ENCODE assay signal across 34 cellular contexts in genomic region chr7:43701929-43702328, GRCh38.
"Had no signal": no experiment of that assay in that cellular context is flagged by ENCODE, and none has a peak within 500 bp of the region (broad histone marks: within the 10 kb centered on the region; RNA-seq: fewer than 3 reads in every experiment).

No MANE protein-coding gene starts in this region.

- H3K4me2 ChIP-seq: neural progenitor cell, smooth muscle cell had no signal

- H3K36me3 ChIP-seq: cardiac muscle cell, thyroid gland had no signal

- H3K27me3 ChIP-seq: ascending aorta, cardiac muscle cell, neural progenitor cell, stomach, thyroid gland, upper lobe of left lung had no signal

- H3K27me3 Mint-ChIP-seq: activated CD4-positive, alpha-beta memory T cell treated with anti-CD3 and anti-CD28 coated beads, Interleukin-2, amount 10 ng/mL, durations not matched to agents 7 days and 5 days; activated naive CD8-positive, alpha-beta T cell treated with anti-CD3 and anti-CD28 coated beads for 36 hours; brain; naive thymus-derived CD4-positive, alpha-beta T cell; stimulated activated naive B cell treated with anti-CD40 and anti-IgM and Interleukin-4, amounts not matched to agents 10 μg/mL and 1 μg/mL and 100 μg/mL, for 72 hours had no signal

- H3K27ac ChIP-seq: ascending aorta, cardiac muscle cell, coronary artery, neural progenitor cell, parathyroid adenoma, psoas muscle, stomach, thyroid gland, upper lobe of left lung, VCaP had no signal

- DNase-seq: activated CD4-positive, alpha-beta memory T cell treated with anti-CD3 and anti-CD28 coated beads, Interleukin-2, amount 10 ng/mL, durations not matched to agents 7 days and 5 days; activated CD4-positive, alpha-beta T cell treated with anti-CD3 and anti-CD28 coated beads for 48 hours; activated effector memory CD4-positive, alpha-beta T cell treated with Interleukin-2 at 50 U/mL for 16 hours; activated naive CD4-positive, alpha-beta T cell treated with Interleukin-2 at 50 U/mL for 16 hours; activated naive CD8-positive, alpha-beta T cell treated with anti-CD3 and anti-CD28 coated beads for 36 hours; activated T-cell treated with anti-CD3 and anti-CD28 coated beads, Interleukin-2, amount 50 U/mL, for 72 hours; cerebellar nuclear complex; head of caudate nucleus; hippocampal formation; left cardiac atrium; mammary epithelial cell; midbrain; naive thymus-derived CD4-positive, alpha-beta T cell; occipital lobe; psoas muscle; stimulated activated CD4-positive, alpha-beta T cell treated with anti-CD3 and anti-CD28 coated beads, Interleukin-1b, Interleukin-23, amount 100 ng/mL, for 48 hours; stimulated activated CD4-positive, alpha-beta T cell treated with anti-CD3 and anti-CD28 coated beads, Interleukin-4, amount 100 ng/mL, for 4 hours; stimulated activated CD8-positive, alpha-beta memory T cell treated with anti-CD3 and anti-CD28 coated beads, Interleukin-4, amount 100 ng/mL, for 48 hours; stimulated activated naive B cell treated with anti-CD40 and anti-IgM and Interleukin-4, amounts not matched to agents 10 μg/mL and 1 μg/mL and 100 μg/mL, for 72 hours; stomach; T-helper 9 cell; thyroid gland; upper lobe of left lung had no signal

- H3K9me3 Mint-ChIP-seq: activated T-cell treated with anti-CD3 and anti-CD28 coated beads, Interleukin-2, amount 50 U/mL, for 72 hours; stimulated activated naive B cell treated with anti-CD40 and anti-IgM and Interleukin-4, amounts not matched to agents 10 μg/mL and 1 μg/mL and 100 μg/mL, for 72 hours had no signal

- H3K4me3 Mint-ChIP-seq: activated CD4-positive, alpha-beta memory T cell treated with anti-CD3 and anti-CD28 coated beads, Interleukin-2, amount 10 ng/mL, durations not matched to agents 7 days and 5 days; activated naive CD8-positive, alpha-beta T cell treated with anti-CD3 and anti-CD28 coated beads for 36 hours; activated T-cell treated with anti-CD3 and anti-CD28 coated beads, Interleukin-2, amount 50 U/mL, for 72 hours; brain; naive thymus-derived CD4-positive, alpha-beta T cell; neural progenitor cell; stimulated activated naive B cell treated with anti-CD40 and anti-IgM and Interleukin-4, amounts not matched to agents 10 μg/mL and 1 μg/mL and 100 μg/mL, for 72 hours; T-helper 1 cell treated with Interleukin-12 subunit alpha and Interleukin-12 subunit beta and Interleukin-4 antibody, amounts not matched to agents 30 μg/mL and 1 μg/mL, for 36 hours had no signal

- H3K9me3 ChIP-seq: ascending aorta, psoas muscle, stomach, thyroid gland, upper lobe of left lung had no signal

- H3K27ac Mint-ChIP-seq: activated CD4-positive, alpha-beta memory T cell treated with anti-CD3 and anti-CD28 coated beads, Interleukin-2, amount 10 ng/mL, durations not matched to agents 7 days and 5 days; activated naive CD8-positive, alpha-beta T cell treated with anti-CD3 and anti-CD28 coated beads for 36 hours; activated T-cell treated with anti-CD3 and anti-CD28 coated beads, Interleukin-2, amount 50 U/mL, for 72 hours; neural progenitor cell; T-helper 1 cell treated with Interleukin-12 subunit alpha and Interleukin-12 subunit beta and Interleukin-4 antibody, amounts not matched to agents 30 μg/mL and 1 μg/mL, for 36 hours had no signal

- H3K4me3 ChIP-seq: ascending aorta, cardiac muscle cell, coronary artery, neural progenitor cell, psoas muscle, smooth muscle cell, stomach, thyroid gland, upper lobe of left lung had no signal

- H3K4me1 ChIP-seq: ascending aorta, neural progenitor cell, upper lobe of left lung had no signal

- H3K4me1 Mint-ChIP-seq: neural progenitor cell had no signal

- H2AFZ ChIP-seq: neural progenitor cell, parathyroid adenoma had no signal

- ATAC-seq: activated CD4-positive, CD25-positive, alpha-beta regulatory T cell treated with anti-CD3 and anti-CD28 coated beads, Interleukin-2, amount 50 U/mL, for 24 hours; activated T-cell treated with anti-CD3 and anti-CD28 coated beads, Interleukin-2, amount 50 U/mL, for 72 hours; esophagus mucosa; left cardiac atrium; naive thymus-derived CD4-positive, alpha-beta T cell; stimulated activated naive B cell treated with anti-CD40 and anti-IgM and Interleukin-4, amounts not matched to agents 10 μg/mL and 1 μg/mL and 100 μg/mL, for 72 hours had no signal

- H3K9ac ChIP-seq: neural progenitor cell, parathyroid adenoma had no signal
